26 cellular contexts compared by ENCODE assay signal in genomic region chr12:50558970-50559369, GRCh38.
"Had no signal": no experiment of that assay in that cellular context is flagged by ENCODE, and none has a peak within 500 bp of the region (broad histone marks: within the 10 kb centered on the region; RNA-seq: fewer than 3 reads in every experiment).

No MANE protein-coding gene starts in this region.

- H3K27ac Mint-ChIP-seq: activated CD4-positive, alpha-beta memory T cell treated with anti-CD3 and anti-CD28 coated beads for 36 hours; activated CD4-positive, alpha-beta T cell treated with anti-CD3 and anti-CD28 coated beads, Interleukin-2, amount 10 ng/mL, durations not matched to agents 24 days and 14 days; activated T-cell treated with anti-CD3 and anti-CD28 coated beads, Interleukin-2, amount 50 U/mL, for 24 hours had no signal

- H3K4me3 ChIP-seq: breast epithelium, esophagus squamous epithelium, pancreas, psoas muscle, smooth muscle cell, testis, transverse colon, uterus had no signal

- H3K4me1 ChIP-seq: psoas muscle, testis, uterus had no signal

- ATAC-seq: left ventricle myocardium superior, pancreas, psoas muscle had no signal

- H3K4me3 Mint-ChIP-seq: activated CD4-positive, alpha-beta memory T cell treated with anti-CD3 and anti-CD28 coated beads for 36 hours; activated CD4-positive, alpha-beta T cell treated with anti-CD3 and anti-CD28 coated beads, Interleukin-2, amount 10 ng/mL, durations not matched to agents 24 days and 14 days; activated T-cell treated with anti-CD3 and anti-CD28 coated beads, Interleukin-2, amount 50 U/mL, for 24 hours had no signal

- H3K9me3 ChIP-seq: breast epithelium, esophagus squamous epithelium, pancreas, psoas muscle, testis, transverse colon, uterus had no signal

- H3K36me3 ChIP-seq: breast epithelium, pancreas, transverse colon, uterus had no signal

- H3K27ac ChIP-seq: breast epithelium, epithelial cell of prostate, esophagus squamous epithelium, pancreas, psoas muscle, testis, transverse colon, uterus had no signal

- H3K27me3 Mint-ChIP-seq: activated CD4-positive, alpha-beta memory T cell treated with anti-CD3 and anti-CD28 coated beads for 36 hours; activated CD4-positive, alpha-beta T cell treated with anti-CD3 and anti-CD28 coated beads, Interleukin-2, amount 10 ng/mL, durations not matched to agents 24 days and 14 days; activated T-cell treated with anti-CD3 and anti-CD28 coated beads, Interleukin-2, amount 50 U/mL, for 24 hours had no signal

- H3K27me3 ChIP-seq: breast epithelium, esophagus squamous epithelium, pancreas, testis, transverse colon, uterus had no signal

- H3K4me2 ChIP-seq: smooth muscle cell had no signal

- H3K9me3 Mint-ChIP-seq: activated CD4-positive, alpha-beta memory T cell treated with anti-CD3 and anti-CD28 coated beads for 36 hours; activated T-cell treated with anti-CD3 and anti-CD28 coated beads, Interleukin-2, amount 50 U/mL, for 24 hours had no signal

- DNase-seq: activated CD4-positive, alpha-beta memory T cell treated with anti-CD3 and anti-CD28 coated beads for 36 hours; activated CD4-positive, alpha-beta T cell treated with anti-CD3 and anti-CD28 coated beads, Interleukin-2, amount 10 ng/mL, durations not matched to agents 24 days and 14 days; activated CD4-positive, CD25-positive, alpha-beta regulatory T cell treated with anti-CD3 and anti-CD28 coated beads, Interleukin-2, amount 50 U/mL, for 72 hours; activated CD8-positive, alpha-beta memory T cell treated with anti-CD3 and anti-CD28 coated beads, Interleukin-2, amount 50 U/mL, for 48 hours; activated gamma-delta T cell; activated naive CD4-positive, alpha-beta T cell treated with anti-CD3 and anti-CD28 coated beads, Interleukin-2, amount 50 U/mL, for 16 hours; activated T-cell treated with anti-CD3 and anti-CD28 coated beads, Interleukin-2, amount 50 U/mL, for 24 hours; central memory CD4-positive, alpha-beta T cell; dermis blood vessel endothelial cell; effector CD8-positive, alpha-beta T cell; esophagus squamous epithelium; foreskin melanocyte; left ventricle myocardium superior; nucleus accumbens; pancreas; psoas muscle; stimulated activated CD4-positive, alpha-beta T cell treated with anti-CD3 and anti-CD28 coated beads, Interleukin-1b, Interleukin-23, amount 100 ng/mL, for 48 hours; stimulated activated CD4-positive, alpha-beta T cell treated with anti-CD3 and anti-CD28 coated beads, Interleukin-4, amount 100 ng/mL, for 4 hours; stimulated activated CD8-positive, alpha-beta memory T cell treated with anti-CD3 and anti-CD28 coated beads, Interleukin-4, amount 100 ng/mL, for 48 hours; stimulated activated naive CD4-positive, alpha-beta T cell; testis; transverse colon; uterus had no signal
